ENCODE assay signal across 10 cellular contexts in genomic region chr2:96245609-96246390, GRCh38. TPM values are rescaled to one million over a fixed set of nuclear protein-coding genes. Genes with fewer than 3 reads are reported as not detected.
DNase-seq lines count a peak whose midpoint lies in the region; ATAC-seq, FAIRE-seq and TF ChIP-seq lines count a peak whose summit lies in the region.
"Had no signal": no experiment of that assay in that cellular context is flagged by ENCODE, and none has a peak within 500 bp of the region (broad histone marks: within the 10 kb centered on the region; RNA-seq: fewer than 3 reads in every experiment).

No MANE protein-coding gene starts in this region.

- FAIRE-seq in GM19239 (lab: Jason Lieb, UNC) = peak; percentile 54
- FAIRE-seq: H1 had no signal

- TF ChIP-seq CTCF in OCI-LY1 (IDR thresholded peaks at IDR 0.05; ENCODE audit: low read length) (no peak), choroid plexus epithelial cell (conservative IDR thresholded peaks at IDR 0.05; ENCODE audit: low read depth, low read length) (no peak), neural crest cell (conservative IDR thresholded peaks at IDR 0.05) (no peak)

- H3K9me3 ChIP-seq in OCI-LY1 (ENCODE audit: low read length) = no peaks in the 10 kb centered on the region
- H3K9me3 ChIP-seq: Peyer's patch had no signal

- peaks cover 31% of the 10 kb centered on the region for H3K4me1 ChIP-seq in OCI-LY1 (ENCODE audit: insufficient read depth, low read length, severe bottlenecking)

- peak overlapping the region; percentile 5 for H3K27ac Mint-ChIP-seq in neural crest cell (ENCODE audit: unreplicated experiment)

- DNase-seq in GM19239 (ENCODE audit: insufficient read length, low spot score) (no peak), choroid plexus epithelial cell (ENCODE audit: low read depth) (peak; percentile 76), neural crest cell (ENCODE audit: low read depth, low spot score) (no peak), DMS79 treated with DMSO at 0.1 percent for 48 hours (lab: John Stamatoyannopoulos, UW) (no peak), Ammon's horn (ENCODE audit: low spot score) (no peak)

- H3K9ac ChIP-seq in OCI-LY1 (ENCODE audit: low read length) = no peak overlapping the region

- no peaks in the 10 kb centered on the region for H3K27me3 ChIP-seq in OCI-LY1 (ENCODE audit: insufficient read depth, low read length)
- H3K27me3 ChIP-seq: Peyer's patch had no signal

- H3K4me3 Mint-ChIP-seq in neural crest cell = no peak overlapping the region

- no peaks in the 10 kb centered on the region for H3K36me3 Mint-ChIP-seq in neural crest cell (ENCODE audit: low read depth)

- ATAC-seq in GM19452 (IDR thresholded peaks at IDR 0.05; ENCODE audit: unreplicated experiment) = no peak
- no peak for ATAC-seq in GM21390 (IDR thresholded peaks at IDR 0.05; ENCODE audit: unreplicated experiment)

- H3K79me2 ChIP-seq in OCI-LY1 (ENCODE audit: insufficient read depth, low read length) = no peaks in the 10 kb centered on the region

- no peaks in the 10 kb centered on the region for H3K27me3 Mint-ChIP-seq in neural crest cell (ENCODE audit: low read depth)

- no peaks in the 10 kb centered on the region; the same call in 1 of the 2 replicates for H3K36me3 ChIP-seq in OCI-LY1 (ENCODE audit: insufficient read depth, low read length)
- H3K36me3 ChIP-seq: Peyer's patch had no signal

- peak overlapping the region; percentile 13 for H3K27ac ChIP-seq in OCI-LY1 (ENCODE audit: low read depth, low read length, poor library complexity, severe bottlenecking)

- no peak overlapping the region for H3K4me2 ChIP-seq in OCI-LY1 (ENCODE audit: low read length)

- H3F3A ChIP-seq in OCI-LY1 (ENCODE audit: insufficient read depth, low read length) = no peaks in the 10 kb centered on the region

- H3K4me1 Mint-ChIP-seq in neural crest cell = peaks cover 14% of the 10 kb centered on the region

- no peak overlapping the region for H2AFZ ChIP-seq in OCI-LY1 (ENCODE audit: low read length)

- no peaks in the 10 kb centered on the region for H3K9me2 ChIP-seq in OCI-LY1 (ENCODE audit: low read depth, low read length)

- no peaks in the 10 kb centered on the region for H4K20me1 ChIP-seq in OCI-LY1 (ENCODE audit: insufficient read depth, low read length)

- H3K9me3 Mint-ChIP-seq in neural crest cell = no peaks in the 10 kb centered on the region

- H3K4me3 ChIP-seq in OCI-LY1 (ENCODE audit: low read depth, low read length, poor library complexity, severe bottlenecking) (no peak overlapping the region), choroid plexus epithelial cell (ENCODE audit: low read depth, low read length) (no peak overlapping the region)
- H3K4me3 ChIP-seq: Peyer's patch had no signal

RNA-seq across cellular contexts. Expression of gene TMEM127, which starts 20.0 kb away (rescaled TPM):
- total RNA-seq in neural crest cell = 28.8 and 30.6 TPM in 2 replicates

RNA-seq across cellular contexts. Expression of gene CIAO1, which starts 20.2 kb away (rescaled TPM):
- 89.8 and 91.1 TPM in 2 replicates for total RNA-seq in neural crest cell

RNA-seq across cellular contexts. Expression of gene STARD7, which starts 37.2 kb away (rescaled TPM):
- 178 and 186 TPM in 2 replicates for total RNA-seq in neural crest cell

RNA-seq across cellular contexts. Expression of gene SNRNP200, which starts 59.5 kb away (rescaled TPM):
- 248 and 250 TPM in 2 replicates for total RNA-seq in neural crest cell
